1 cellular context compared by ENCODE assay signal in the genomic region with DNA sequence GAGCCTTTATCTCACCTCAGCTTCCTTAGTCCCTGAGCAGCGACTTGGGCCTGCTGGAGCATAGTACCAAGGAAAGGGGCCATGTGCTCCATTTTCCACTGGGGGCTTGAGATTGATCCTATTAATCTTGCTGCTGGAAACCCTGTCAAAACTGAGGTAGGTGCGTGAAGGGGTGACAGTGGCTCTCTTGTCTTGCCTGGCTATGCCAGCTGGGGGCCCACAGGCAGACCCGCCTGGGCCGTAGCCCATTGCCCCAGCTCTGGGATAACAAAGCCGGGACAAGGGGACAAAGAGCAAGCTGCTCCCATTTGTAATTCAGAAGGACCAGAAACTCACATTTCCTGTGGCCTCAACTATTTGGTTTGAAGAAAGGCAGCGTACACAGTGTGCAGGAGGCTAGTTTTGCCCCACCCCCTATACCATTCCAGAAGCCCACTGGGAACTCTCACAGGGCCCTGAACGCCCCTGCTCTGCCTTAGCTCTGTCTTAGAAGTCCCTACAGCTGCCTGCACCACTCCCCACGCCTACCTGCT.
TF ChIP-seq lines count a peak whose summit lies in the region.

No MANE protein-coding gene starts in this region.

TF ChIP-seq in GM23338, 12 proteins besides CTCF, POLR2A, EP300 and RAD21 (continued from another document):
- TF ChIP-seq ZNF462 (CRISPR knock-in tag; IDR thresholded peaks at IDR 0.05) (no peak), EZH2phosphoT487 (IDR thresholded peaks at IDR 0.05; ENCODE audit: unreplicated experiment) (no peak), ZNF114 (CRISPR knock-in tag; IDR thresholded peaks at IDR 0.05) (no peak), ZNF331 (CRISPR knock-in tag; IDR thresholded peaks at IDR 0.05; ENCODE audit: low read depth) (no peak)
